Comparison of ENCODE assay signal across 2 cellular contexts in the genomic region with DNA sequence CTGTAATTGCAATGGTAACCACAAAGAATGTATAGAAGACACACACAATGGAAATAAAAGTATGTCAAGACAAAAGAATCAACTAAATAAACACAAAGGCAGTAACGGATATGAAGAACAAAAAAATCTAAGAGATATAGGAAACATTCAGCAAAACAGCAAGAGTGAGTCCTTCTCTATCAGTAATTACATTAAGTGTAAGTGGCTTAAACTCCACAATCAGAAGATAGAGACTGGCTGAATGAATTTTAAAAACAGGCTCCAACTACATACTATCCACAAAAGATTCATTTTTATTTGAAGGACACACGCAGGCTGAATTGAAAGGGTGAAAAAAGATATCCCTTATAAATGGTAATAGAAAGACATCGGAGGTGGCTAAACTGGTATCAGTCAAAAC.
TF ChIP-seq lines count a peak whose summit lies in the region.

No MANE protein-coding gene starts in this region.

TF ChIP-seq in HEK293, 187 proteins besides CTCF, POLR2A, EP300 and RAD21:
- peak; percentile 60 for TF ChIP-seq SETDB1 (IDR thresholded peaks at IDR 0.05; ENCODE audit: insufficient read length, low read length)
- TF ChIP-seq ZNF449 (tag by site-specific recombination; IDR thresholded peaks at IDR 0.05) = no peak
- TF ChIP-seq GLI2 (tag by site-specific recombination; IDR thresholded peaks at IDR 0.05; ENCODE audit: borderline replicate concordance, low read depth) = no peak

TF ChIP-seq in K562, 482 proteins besides CTCF, POLR2A, EP300 and RAD21:
- TF ChIP-seq ZNF507 (tag; conservative IDR thresholded peaks at IDR 0.05) (peak; percentile 97), ZNF354B (CRISPR knock-in tag; IDR thresholded peaks at IDR 0.05) (peak; percentile 95), RBM25 (IDR thresholded peaks at IDR 0.05; ENCODE audit: low read depth, low read length, severe bottlenecking) (peak; percentile 41), SMARCC2 (IDR thresholded peaks at IDR 0.05; ENCODE audit: low read depth) (no peak), HDGF (IDR thresholded peaks at IDR 0.05) (no peak)
- TF ChIP-seq, protein P1, sequence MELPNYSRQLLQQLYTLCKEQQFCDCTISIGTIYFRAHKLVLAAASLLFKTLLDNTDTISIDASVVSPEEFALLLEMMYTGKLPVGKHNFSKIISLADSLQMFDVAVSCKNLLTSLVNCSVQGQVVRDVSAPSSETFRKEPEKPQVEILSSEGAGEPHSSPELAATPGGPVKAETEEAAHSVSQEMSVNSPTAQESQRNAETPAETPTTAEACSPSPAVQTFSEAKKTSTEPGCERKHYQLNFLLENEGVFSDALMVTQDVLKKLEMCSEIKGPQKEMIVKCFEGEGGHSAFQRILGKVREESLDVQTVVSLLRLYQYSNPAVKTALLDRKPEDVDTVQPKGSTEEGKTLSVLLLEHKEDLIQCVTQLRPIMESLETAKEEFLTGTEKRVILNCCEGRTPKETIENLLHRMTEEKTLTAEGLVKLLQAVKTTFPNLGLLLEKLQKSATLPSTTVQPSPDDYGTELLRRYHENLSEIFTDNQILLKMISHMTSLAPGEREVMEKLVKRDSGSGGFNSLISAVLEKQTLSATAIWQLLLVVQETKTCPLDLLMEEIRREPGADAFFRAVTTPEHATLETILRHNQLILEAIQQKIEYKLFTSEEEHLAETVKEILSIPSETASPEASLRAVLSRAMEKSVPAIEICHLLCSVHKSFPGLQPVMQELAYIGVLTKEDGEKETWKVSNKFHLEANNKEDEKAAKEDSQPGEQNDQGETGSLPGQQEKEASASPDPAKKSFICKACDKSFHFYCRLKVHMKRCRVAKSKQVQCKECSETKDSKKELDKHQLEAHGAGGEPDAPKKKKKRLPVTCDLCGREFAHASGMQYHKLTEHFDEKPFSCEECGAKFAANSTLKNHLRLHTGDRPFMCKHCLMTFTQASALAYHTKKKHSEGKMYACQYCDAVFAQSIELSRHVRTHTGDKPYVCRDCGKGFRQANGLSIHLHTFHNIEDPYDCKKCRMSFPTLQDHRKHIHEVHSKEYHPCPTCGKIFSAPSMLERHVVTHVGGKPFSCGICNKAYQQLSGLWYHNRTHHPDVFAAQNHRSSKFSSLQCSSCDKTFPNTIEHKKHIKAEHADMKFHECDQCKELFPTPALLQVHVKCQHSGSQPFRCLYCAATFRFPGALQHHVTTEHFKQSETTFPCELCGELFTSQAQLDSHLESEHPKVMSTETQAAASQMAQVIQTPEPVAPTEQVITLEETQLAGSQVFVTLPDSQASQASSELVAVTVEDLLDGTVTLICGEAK (IDR thresholded peaks at IDR 0.05) = no peak
- TF ChIP-seq, protein P1 (CRISPR knock-in tag; IDR thresholded peaks at IDR 0.05) = no peak
TF ChIP-seq in K562: peak in this region for 3.
